In genomic region chr1:60694980-60695379, GRCh38 we compare ENCODE assay signal across 17 cellular contexts.
"Had no signal": no experiment of that assay in that cellular context is flagged by ENCODE, and none has a peak within 500 bp of the region (broad histone marks: within the 10 kb centered on the region; RNA-seq: fewer than 3 reads in every experiment).

No MANE protein-coding gene starts in this region.

- DNase-seq: KBM-7, MV-4-11, NCI-H1048, NCI-H1105, NCI-H1417, NCI-H1436 treated with DMSO at 0.1 percent for 48 hours, NCI-H1694, NCI-H187 treated with DMSO at 0.1 percent for 48 hours, NCI-H2029 treated with DMSO at 0.1 percent for 48 hours, NCI-H2227 treated with DMSO at 0.1 percent for 48 hours, NCI-H526 treated with DMSO at 0.1 percent for 48 hours, PC-3, SIG-M5 had no signal

- H3K27me3 ChIP-seq: SJSA1 had no signal

- H3K27ac ChIP-seq: RWPE1, SJSA1, SK-N-MC had no signal

- H3K36me3 ChIP-seq: SJSA1 had no signal

- ATAC-seq: Panc1, PC-3 had no signal

- H3K4me1 ChIP-seq: SJSA1 had no signal

- H3K4me3 ChIP-seq: SJSA1, SK-N-MC had no signal
